ENCODE assay signal across 1 cellular context in genomic region chr14:56794557-56795283, GRCh38.
TF ChIP-seq lines count a peak whose summit lies in the region.

No MANE protein-coding gene starts in this region.

TF ChIP-seq in H1, 55 proteins besides CTCF, POLR2A, EP300 and RAD21:
- peak; percentile 52 for TF ChIP-seq EZH2 (IDR thresholded peaks at IDR 0.05; ENCODE audit: low read depth, low read length, severe bottlenecking)
- TF ChIP-seq TAF1 (IDR thresholded peaks at IDR 0.05; ENCODE audit: low read depth, low read length), result 0 out of 2 replicates have a peak, but pooled peaks have one; percentile 24
- TF ChIP-seq CREB1 (IDR thresholded peaks at IDR 0.05), result no peak
- no peak for TF ChIP-seq SP4 (IDR thresholded peaks at IDR 0.05; ENCODE audit: low read length)
- TF ChIP-seq NANOG (IDR thresholded peaks at IDR 0.05; ENCODE audit: insufficient read depth, low read depth, low read length, poor library complexity, severe bottlenecking), result no peak
- no peak for TF ChIP-seq GTF2F1 (IDR thresholded peaks at IDR 0.05; ENCODE audit: borderline replicate concordance, low read depth, low read length)
- TF ChIP-seq EGR1 (IDR thresholded peaks at IDR 0.05; ENCODE audit: borderline replicate concordance, low read depth, low read length), result no peak
- no peak for TF ChIP-seq TCF12 (IDR thresholded peaks at IDR 0.05; ENCODE audit: low read depth, low read length)
- no peak for TF ChIP-seq BACH1 (IDR thresholded peaks at IDR 0.05; ENCODE audit: low read length)
- TF ChIP-seq ATF2 (IDR thresholded peaks at IDR 0.05; ENCODE audit: low read length), result no peak
- TF ChIP-seq CHD7 (IDR thresholded peaks at IDR 0.05; ENCODE audit: insufficient replicate concordance, low read length), result no peak
- TF ChIP-seq SIX5 (IDR thresholded peaks at IDR 0.05; ENCODE audit: low read depth, low read length), result no peak
- no peak for TF ChIP-seq SIRT6 (IDR thresholded peaks at IDR 0.05; ENCODE audit: low read length)
- peak; percentile 74 for TF ChIP-seq SUZ12 (IDR thresholded peaks at IDR 0.05; ENCODE audit: low read length)
- peak; percentile 65 for TF ChIP-seq RNF2 (IDR thresholded peaks at IDR 0.05; ENCODE audit: borderline replicate concordance, low read depth, low read length, missing control alignments, poor library complexity, severe bottlenecking)
- no peak for TF ChIP-seq FOSL1 (IDR thresholded peaks at IDR 0.05; ENCODE audit: insufficient read depth, low read depth, low read length)
- TF ChIP-seq JUN (IDR thresholded peaks at IDR 0.05; ENCODE audit: low read depth, low read length), result no peak
- TF ChIP-seq RXRA (IDR thresholded peaks at IDR 0.05; ENCODE audit: insufficient read depth, low read depth, low read length), result no peak
- TF ChIP-seq YY1 (IDR thresholded peaks at IDR 0.05; ENCODE audit: low read depth, low read length), result no peak
- no peak for TF ChIP-seq ZNF274 (IDR thresholded peaks at IDR 0.05; ENCODE audit: borderline replicate concordance, extremely low read depth, low read length)
- no peak for TF ChIP-seq JUND (IDR thresholded peaks at IDR 0.05; ENCODE audit: low read length)
- no peak for TF ChIP-seq SRF (IDR thresholded peaks at IDR 0.05; ENCODE audit: low read depth, low read length)
- peak; percentile 82 for TF ChIP-seq RBBP5 (IDR thresholded peaks at IDR 0.05; ENCODE audit: borderline replicate concordance, low read depth, low read length)
- no peak for TF ChIP-seq HDAC6 (IDR thresholded peaks at IDR 0.05; ENCODE audit: low read depth, low read length)
- TF ChIP-seq CTBP2 (IDR thresholded peaks at IDR 0.05; ENCODE audit: borderline replicate concordance, insufficient read depth, insufficient read length, low read length), result no peak
- TF ChIP-seq SP2 (IDR thresholded peaks at IDR 0.05; ENCODE audit: low read length), result no peak
- TF ChIP-seq MAX (IDR thresholded peaks at IDR 0.05), result peak; percentile 73
- TF ChIP-seq PHF8 (conservative IDR thresholded peaks at IDR 0.05; ENCODE audit: low read depth, low read length), result peak; percentile 54; the same call in 1 of the 2 replicates
- no peak for TF ChIP-seq KDM1A (IDR thresholded peaks at IDR 0.05; ENCODE audit: borderline replicate concordance, low read length)
- no peak for TF ChIP-seq MAFK (IDR thresholded peaks at IDR 0.05; ENCODE audit: low read depth, low read length)
- TF ChIP-seq TAF7 (optimal IDR thresholded peaks at IDR 0.05; ENCODE audit: borderline replicate concordance, low read depth, low read length), result no peak
- no peak for TF ChIP-seq ATF3 (IDR thresholded peaks at IDR 0.05; ENCODE audit: insufficient read depth, low read depth, low read length)
- no peak for TF ChIP-seq GABPA (IDR thresholded peaks at IDR 0.05; ENCODE audit: borderline replicate concordance, insufficient read depth, low read length)
- no peak for TF ChIP-seq SP1 (IDR thresholded peaks at IDR 0.05; ENCODE audit: low read depth, low read length)
- TF ChIP-seq KDM4A (IDR thresholded peaks at IDR 0.05; ENCODE audit: low read depth, low read length, severe bottlenecking), result peak; percentile 71
- no peak for TF ChIP-seq RFX5 (IDR thresholded peaks at IDR 0.05; ENCODE audit: borderline replicate concordance, low read depth, low read length)
- no peak; the same call in 1 of the 2 replicates for TF ChIP-seq TBP (IDR thresholded peaks at IDR 0.05; ENCODE audit: low read depth, low read length)
- TF ChIP-seq CEBPB (IDR thresholded peaks at IDR 0.05; ENCODE audit: low read depth, low read length), result no peak
- no peak for TF ChIP-seq TEAD4 (IDR thresholded peaks at IDR 0.05; ENCODE audit: low read depth, low read length)
- no peak for TF ChIP-seq BCL11A (IDR thresholded peaks at IDR 0.05; ENCODE audit: low read depth in 2 of 2, low read length in 2 of 2)
- TF ChIP-seq SIN3A (conservative IDR thresholded peaks at IDR 0.05 in 1 of 2, IDR thresholded peaks at IDR 0.05 in 1 of 2; ENCODE audit: low read depth in 1 of 2, low read length in 2 of 2), result peak in 1 of 2 experiments; percentile 38; a peak in 1 of 4 replicates
- no peak for TF ChIP-seq CHD2 (IDR thresholded peaks at IDR 0.05; ENCODE audit: low read length)
- no peak for TF ChIP-seq BRCA1 (IDR thresholded peaks at IDR 0.05; ENCODE audit: low read depth, low read length)
- TF ChIP-seq NRF1 (IDR thresholded peaks at IDR 0.05; ENCODE audit: low read depth, low read length), result no peak
- TF ChIP-seq POLR2AphosphoS5 (IDR thresholded peaks at IDR 0.05; ENCODE audit: low read depth, low read length), result no peak
- no peak for TF ChIP-seq CBX8 (IDR thresholded peaks at IDR 0.05; ENCODE audit: borderline replicate concordance, low read depth, low read length)
- TF ChIP-seq HDAC2 (IDR thresholded peaks at IDR 0.05; ENCODE audit: borderline replicate concordance in 1 of 2, low read depth in 2 of 2, low read length in 2 of 2), result 0 out of 4 replicates have a peak, but pooled peaks of 1 of the 2 experiments have one; percentile 52
- peak; percentile 87 for TF ChIP-seq E2F6 (IDR thresholded peaks at IDR 0.05)
- no peak for TF ChIP-seq USF2 (IDR thresholded peaks at IDR 0.05; ENCODE audit: low read length)
- no peak for TF ChIP-seq ASH2L (IDR thresholded peaks at IDR 0.05; ENCODE audit: low read length)
- TF ChIP-seq KDM5A (IDR thresholded peaks at IDR 0.05; ENCODE audit: low read length), result no peak
- TF ChIP-seq CHD1 (IDR thresholded peaks at IDR 0.05; ENCODE audit: low read depth, low read length), result no peak
- no peak for TF ChIP-seq SAP30 (IDR thresholded peaks at IDR 0.05; ENCODE audit: insufficient read depth, insufficient replicate concordance, low read length)
- TF ChIP-seq POU5F1 (IDR thresholded peaks at IDR 0.05; ENCODE audit: low read depth, low read length), result no peak
- no peak for TF ChIP-seq CBX5 (IDR thresholded peaks at IDR 0.05; ENCODE audit: low read depth, low read length)
